ENCODE assay signal across 8 cellular contexts in genomic region chr4:6942238-6942800, GRCh38. TPM values are rescaled to one million over a fixed set of nuclear protein-coding genes. Genes with fewer than 3 reads are reported as not detected.
DNase-seq lines count a peak whose midpoint lies in the region; ATAC-seq and TF ChIP-seq lines count a peak whose summit lies in the region.

No MANE protein-coding gene starts in this region.

- ATAC-seq in GM19395 (IDR thresholded peaks at IDR 0.05; ENCODE audit: unreplicated experiment) (peak; percentile 71), HG03469 (IDR thresholded peaks at IDR 0.05; ENCODE audit: unreplicated experiment) (peak; percentile 59), mucosa of descending colon (peak; percentile 35), upper lobe of left lung (ENCODE audit: low FRiP score in 2 of 2) (peak; percentile 81 to 83)

- peak overlapping the region; percentile 63 to 83 (median 78) for H3K27ac ChIP-seq in upper lobe of left lung

- H3K27me3 Mint-ChIP-seq in T-helper 2 cell treated with Interferon-gamma antibody and Interleukin-4, amounts not matched to agents 5 μg/mL and 100 μg/mL, for 36 hours (ENCODE audit: low read depth): no peaks in the 10 kb centered on the region

- peaks cover 35% of the 10 kb centered on the region for H3K4me1 Mint-ChIP-seq in T-helper 2 cell treated with Interferon-gamma antibody and Interleukin-4, amounts not matched to agents 5 μg/mL and 100 μg/mL, for 36 hours (ENCODE audit: low read depth)

- H3K9me3 ChIP-seq in mucosa of descending colon (no peaks in the 10 kb centered on the region), upper lobe of left lung (no peaks in the 10 kb centered on the region)

- H3K36me3 ChIP-seq in mucosa of descending colon (ENCODE audit: low read depth) (no peaks in the 10 kb centered on the region), upper lobe of left lung (peaks cover 0 to 2% (median 0%) of the 10 kb centered on the region in 4 donors)

- peak overlapping the region; percentile 69 for H3K27ac Mint-ChIP-seq in T-helper 2 cell treated with Interferon-gamma antibody and Interleukin-4, amounts not matched to agents 5 μg/mL and 100 μg/mL, for 36 hours

- peaks cover 12% of the 10 kb centered on the region for H3K36me3 Mint-ChIP-seq in T-helper 2 cell treated with Interferon-gamma antibody and Interleukin-4, amounts not matched to agents 5 μg/mL and 100 μg/mL, for 36 hours (ENCODE audit: low read depth)

- H3K4me1 ChIP-seq in mucosa of descending colon (ENCODE audit: low read depth) (peaks cover 60% of the 10 kb centered on the region), upper lobe of left lung (peaks cover 49 to 62% (median 54%) of the 10 kb centered on the region in 4 donors)

- H3K27me3 ChIP-seq in upper lobe of left lung: no peaks in the 10 kb centered on the region

- H3K4me3 Mint-ChIP-seq in T-helper 2 cell treated with Interferon-gamma antibody and Interleukin-4, amounts not matched to agents 5 μg/mL and 100 μg/mL, for 36 hours: peak overlapping the region; percentile 61

- 24 to 29% methylated on average over 7 of the region's 7 CpGs for WGBS in upper lobe of left lung, 2 donors

- intact Hi-C loops in mucosa of descending colon (cut with DNase I, micrococcal nuclease): no loop called here

- DNase-seq in AML-193 (lab: John Stamatoyannopoulos, UW) (peak; percentile 78 to 87), dermis blood vessel endothelial cell (peak; percentile 53), mucosa of descending colon (peak in 2 of 3 donors; percentile 59 to 66), upper lobe of left lung (peak in 1 of 2 donors; percentile 65), NCI-H146 (lab: John Stamatoyannopoulos, UW) (no peak)
- peak; percentile 40 for DNase-seq in T-helper 2 cell treated with Interferon-gamma antibody and Interleukin-4, amounts not matched to agents 5 μg/mL and 100 μg/mL, for 36 hours (ENCODE audit: low spot score)

- no peaks in the 10 kb centered on the region for H3K9me3 Mint-ChIP-seq in T-helper 2 cell treated with Interferon-gamma antibody and Interleukin-4, amounts not matched to agents 5 μg/mL and 100 μg/mL, for 36 hours

- no peak for TF ChIP-seq CTCF in mucosa of descending colon (IDR thresholded peaks at IDR 0.05)
- TF ChIP-seq CTCF in upper lobe of left lung (IDR thresholded peaks at IDR 0.05): no peak

- TF ChIP-seq POLR2A in upper lobe of left lung (IDR thresholded peaks at IDR 0.05): peak in 1 of 4 donors; percentile 40

- TF ChIP-seq EP300 in upper lobe of left lung (IDR thresholded peaks at IDR 0.05): no peak

- H3K4me3 ChIP-seq in mucosa of descending colon (no peak overlapping the region), upper lobe of left lung (no peak overlapping the region)

RNA-seq across cellular contexts. Expression of gene TBC1D14, which starts 32.7 kb away (rescaled TPM):
- total RNA-seq in dermis blood vessel endothelial cell (28.2 and 30.0 TPM in 2 replicates), mucosa of descending colon (10 to 100 TPM; 51.8 to 70.8 (median 56.2) TPM), upper lobe of left lung (10 to 100 TPM; 47.7 to 61.8 (median 57.8) TPM)
